Comparison of ENCODE assay signal across 7 cellular contexts in genomic region chr9:128361981-128362646, GRCh38. TPM values are rescaled to one million over a fixed set of nuclear protein-coding genes. Genes with fewer than 3 reads are reported as not detected.
DNase-seq lines count a peak whose midpoint lies in the region; ATAC-seq and TF ChIP-seq lines count a peak whose summit lies in the region.

No MANE protein-coding gene starts in this region.

- peaks cover 36% of the 10 kb centered on the region for H3K36me3 Mint-ChIP-seq in dendritic cell treated with granulocyte-macrophage colony-stimulating factor and Interleukin-4, amounts not matched to agents 40 ng/mL and 50 ng/mL, for 4 days (ENCODE audit: low read depth)

- H3K9me3 ChIP-seq in right lobe of liver, result no peaks in the 10 kb centered on the region

- no peaks in the 10 kb centered on the region for H3K27me3 Mint-ChIP-seq in dendritic cell treated with granulocyte-macrophage colony-stimulating factor and Interleukin-4, amounts not matched to agents 40 ng/mL and 50 ng/mL, for 4 days

- no peak for TF ChIP-seq POLR2A in right lobe of liver (IDR thresholded peaks at IDR 0.05)

- intact Hi-C loops in dendritic cell treated with granulocyte-macrophage colony-stimulating factor and Interleukin-4, amounts not matched to agents 40 ng/mL and 50 ng/mL, for 4 days (cut with micrococcal nuclease), result loop anchor here (1.0 kb wide), 1 partner anchor 50 kb away; no protein-coding TSS in a partner anchor
- intact Hi-C loops in right lobe of liver (cut with DNase I), result loop anchor here in 1 of 2 donors (10.0 kb wide), 1 partner anchor 53 kb away; no protein-coding TSS in a partner anchor

- H3K36me3 ChIP-seq in right lobe of liver, result no peaks in the 10 kb centered on the region

- ATAC-seq in GM18498 (IDR thresholded peaks at IDR 0.05; ENCODE audit: unreplicated experiment) (peak; percentile 63), HG03196 (IDR thresholded peaks at IDR 0.05; ENCODE audit: unreplicated experiment) (peak; percentile 63), right lobe of liver (peak; percentile 94 to 97 (median 95))

- H3K4me3 Mint-ChIP-seq in dendritic cell treated with granulocyte-macrophage colony-stimulating factor and Interleukin-4, amounts not matched to agents 40 ng/mL and 50 ng/mL, for 4 days, result peak overlapping the region; percentile 100

- peak; percentile 80 to 87 (median 84) for TF ChIP-seq CTCF in right lobe of liver (IDR thresholded peaks at IDR 0.05)

- 2% methylated on average over 17 of the region's 20 CpGs for WGBS in right lobe of liver (ENCODE audit: insufficient coverage, low coverage, low lambda C conversion rate, missing lambda C conversion rate)

- peak overlapping the region; percentile 42 to 54 (median 43) for H3K4me3 ChIP-seq in right lobe of liver

- no peak overlapping the region for H3K27ac ChIP-seq in right lobe of liver

- peaks cover 22% of the 10 kb centered on the region for H3K4me1 Mint-ChIP-seq in dendritic cell treated with granulocyte-macrophage colony-stimulating factor and Interleukin-4, amounts not matched to agents 40 ng/mL and 50 ng/mL, for 4 days (ENCODE audit: low read depth)

- DNase-seq in NCI-H510A (lab: John Stamatoyannopoulos, UW), result peak; percentile 57
- DNase-seq in activated CD4-positive, alpha-beta T cell treated with anti-CD3 and anti-CD28 coated beads, Interleukin-2, amount 50 U/mL, for 1 hour, result peak; percentile 61
- peak; percentile 80 to 84 (median 81) for DNase-seq in right lobe of liver
- DNase-seq in stimulated activated CD4-positive, alpha-beta T cell treated with anti-CD3 and anti-CD28 coated beads, Interleukin-4, amount 100 ng/mL, for 4 hours, result peak; percentile 58 to 59

- no peaks in the 10 kb centered on the region for H3K27me3 ChIP-seq in right lobe of liver

- H3K4me1 ChIP-seq in right lobe of liver, result peaks cover 0 to 11% (median 0%) of the 10 kb centered on the region in 4 donors

- H3K27ac Mint-ChIP-seq in dendritic cell treated with granulocyte-macrophage colony-stimulating factor and Interleukin-4, amounts not matched to agents 40 ng/mL and 50 ng/mL, for 4 days, result peak overlapping the region; percentile 94

- H3K9me3 Mint-ChIP-seq in dendritic cell treated with granulocyte-macrophage colony-stimulating factor and Interleukin-4, amounts not matched to agents 40 ng/mL and 50 ng/mL, for 4 days, result no peaks in the 10 kb centered on the region

RNA-seq across cellular contexts. Expression of gene URM1, which starts 9.1 kb away (rescaled TPM):
- total RNA-seq in right lobe of liver, result 10 to 100 TPM; 16.6 to 25.9 (median 22.2) TPM

RNA-seq across cellular contexts. Expression of gene SLC27A4, which starts 21.8 kb away (rescaled TPM):
- total RNA-seq in right lobe of liver, result 10 to 100 TPM; 15.8 to 97.3 (median 24.1) TPM

RNA-seq across cellular contexts. Expression of gene COQ4, which starts 39.5 kb away (rescaled TPM):
- 10 to 100 TPM; 22.3 to 67.5 (median 30.3) TPM for total RNA-seq in right lobe of liver

RNA-seq across cellular contexts. Expression of gene TRUB2, which starts 39.9 kb away (rescaled TPM):
- total RNA-seq in right lobe of liver, result 10 to 100 TPM; 16.7 to 35.5 (median 24.5) TPM

RNA-seq across cellular contexts. Expression of gene CERCAM, which starts 58.5 kb away (rescaled TPM):
- 1 to 10 TPM; 1.3 to 3.1 (median 2.2) TPM for total RNA-seq in right lobe of liver
